16 cellular contexts compared by ENCODE assay signal in the genomic region with DNA sequence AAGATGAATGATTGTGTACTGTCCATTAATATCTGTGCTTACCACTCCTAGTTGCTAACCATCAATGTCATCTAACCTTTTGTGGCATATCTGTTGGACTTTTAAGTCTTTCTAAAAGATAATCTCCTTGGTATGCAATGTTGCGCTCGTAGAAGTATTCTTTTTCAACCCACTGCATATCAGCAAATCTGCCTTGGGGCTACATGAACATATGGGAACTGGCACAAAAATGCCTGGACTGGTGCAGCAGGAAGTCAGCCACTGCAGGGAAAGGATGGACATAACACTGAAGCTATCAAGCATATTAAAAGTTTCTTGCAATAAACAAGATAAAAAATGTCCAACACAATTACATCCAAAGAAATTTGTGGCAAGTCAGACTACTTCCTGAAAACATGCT.
"Had no signal": no experiment of that assay in that cellular context is flagged by ENCODE, and none has a peak within 500 bp of the region (broad histone marks: within the 10 kb centered on the region; RNA-seq: fewer than 3 reads in every experiment).

No MANE protein-coding gene starts in this region.

- ATAC-seq: activated CD4-positive, alpha-beta T cell treated with anti-CD3 and anti-CD28 coated beads for 36 hours; left ventricle myocardium superior; natural killer cell; stimulated activated effector memory CD8-positive, alpha-beta T cell treated with anti-CD3 and anti-CD28 coated beads, Interleukin-12 subunit alpha, Interleukin-12 subunit beta, amount 100 ng/mL, for 72 hours had no signal

- H3K4me3 ChIP-seq: colonic mucosa, esophagus squamous epithelium, hepatocyte, thyroid gland, uterus had no signal

- H3K4me2 ChIP-seq: hepatocyte had no signal

- H3K79me2 ChIP-seq: hepatocyte had no signal

- H3K36me3 ChIP-seq: colonic mucosa, esophagus squamous epithelium, thyroid gland, uterus, WERI-Rb-1 had no signal

- H2AFZ ChIP-seq: hepatocyte had no signal

- H3K9me3 ChIP-seq: colonic mucosa, esophagus squamous epithelium, thyroid gland, uterus had no signal

- H3K27ac ChIP-seq: colonic mucosa, esophagus squamous epithelium, hepatocyte, thyroid gland, uterus, WERI-Rb-1 had no signal

- H3K4me1 ChIP-seq: colonic mucosa, esophagus squamous epithelium, thyroid gland, uterus had no signal

- DNase-seq: activated CD4-positive, alpha-beta memory T cell treated with anti-CD3 and anti-CD28 coated beads, Interleukin-2, amount 10 ng/mL, durations not matched to agents 7 days and 5 days; activated CD4-positive, alpha-beta T cell treated with anti-CD3 and anti-CD28 coated beads for 36 hours; activated naive CD4-positive, alpha-beta T cell treated with anti-CD3 and anti-CD28 coated beads, Interleukin-2, amount 10 ng/mL, durations not matched to agents 7 days and 5 days; activated T-cell treated with anti-CD3 and anti-CD28 coated beads, Interleukin-2, amount 50 U/mL, for 24 hours; central memory CD4-positive, alpha-beta T cell; colonic mucosa; esophagus squamous epithelium; kidney; left ventricle myocardium superior; mesendoderm; natural killer cell; thyroid gland; uterus; WERI-Rb-1 had no signal

- H3K27me3 ChIP-seq: colonic mucosa, esophagus squamous epithelium, hepatocyte, thyroid gland, uterus had no signal
